ENCODE assay signal across 12 cellular contexts in genomic region chr12:24852420-24852819, GRCh38.
DNase-seq lines count a peak whose midpoint lies in the region; ATAC-seq, FAIRE-seq and TF ChIP-seq lines count a peak whose summit lies in the region.
"Had no signal": no experiment of that assay in that cellular context is flagged by ENCODE, and none has a peak within 500 bp of the region (broad histone marks: within the 10 kb centered on the region; RNA-seq: fewer than 3 reads in every experiment).

No MANE protein-coding gene starts in this region.

- FAIRE-seq in kidney (lab: Jason Lieb, UNC), result peak; percentile 29

- H3K9me3 ChIP-seq in RWPE2 (ENCODE audit: severe bottlenecking) (no peaks in the 10 kb centered on the region), kidney (ENCODE audit: control insufficient read depth in 1 of 2, low read length in 2 of 2) (no peaks in the 10 kb centered on the region)
- H3K9me3 ChIP-seq: gastroesophageal sphincter had no signal

- ATAC-seq in RWPE2 (ENCODE audit: low read depth) (no peak), HG02678 (IDR thresholded peaks at IDR 0.05; ENCODE audit: unreplicated experiment) (no peak)
- ATAC-seq: gastroesophageal sphincter, natural killer cell had no signal

- intact Hi-C loops in kidney (cut with DNase I), result no loop called here

- H3K9ac ChIP-seq in kidney (ENCODE audit: low read length in 2 of 2), result no peak overlapping the region

- H3K4me3 ChIP-seq in AG09309 (ENCODE audit: control insufficient read depth, low read depth, low read length) (no peak overlapping the region), GM12864 (ENCODE audit: low read depth, low read length) (no peak overlapping the region), RWPE2 (ENCODE audit: severe bottlenecking) (no peak overlapping the region), kidney (ENCODE audit: low read length in 2 of 2) (no peak overlapping the region)
- H3K4me3 ChIP-seq: gastroesophageal sphincter had no signal

- DNase-seq in AG09309 (ENCODE audit: low read depth) (no peak), GM12864 (ENCODE audit: low read depth) (no peak), RWPE2 (ENCODE audit: low spot score) (no peak), kidney (no peak), NCI-H1417 treated with DMSO at 0.1 percent for 48 hours (lab: John Stamatoyannopoulos, UW) (no peak)
- DNase-seq in stimulated activated CD4-positive, alpha-beta T cell treated with anti-CD3 and anti-CD28 coated beads, Interleukin-1b, Interleukin-23, amount 100 ng/mL, for 48 hours, result no peak
- DNase-seq in stimulated activated CD4-positive, alpha-beta T cell treated with anti-CD3 and anti-CD28 coated beads, Interleukin-4, amount 100 ng/mL, for 1 hour, result no peak
- DNase-seq: activated CD4-positive, alpha-beta T cell treated with anti-CD3 and anti-CD28 coated beads, Interleukin-2, amount 50 U/mL, for 48 hours; aorta; natural killer cell had no signal

- TF ChIP-seq CTCF in AG09309 (IDR thresholded peaks at IDR 0.05; ENCODE audit: control insufficient read depth, insufficient read depth, low read depth, low read length, missing control alignments) (peak; percentile 14), GM12864 (IDR thresholded peaks at IDR 0.05; ENCODE audit: low read depth, low read length, missing control alignments) (peak; percentile 16), RWPE2 (IDR thresholded peaks at IDR 0.05; ENCODE audit: poor library complexity, severe bottlenecking) (peak; percentile 51), kidney (IDR thresholded peaks at IDR 0.05; ENCODE audit: borderline replicate concordance, extremely low read depth, insufficient read depth) (peak; percentile 7)

- H3K27ac ChIP-seq in RWPE2 (ENCODE audit: poor library complexity, severe bottlenecking) (no peak overlapping the region), kidney (ENCODE audit: low read depth in 2 of 2, low read length in 2 of 2) (no peak overlapping the region)
- H3K27ac ChIP-seq: gastroesophageal sphincter had no signal

- H3K36me3 ChIP-seq in RWPE2 (ENCODE audit: low read depth), result no peaks in the 10 kb centered on the region
- H3K36me3 ChIP-seq in kidney (ENCODE audit: control insufficient read depth in 1 of 2, insufficient read depth in 2 of 2, low read length in 2 of 2), result no peaks in the 10 kb centered on the region
- H3K36me3 ChIP-seq: gastroesophageal sphincter had no signal

- H3K4me1 ChIP-seq in RWPE2 (ENCODE audit: insufficient read depth, poor library complexity, severe bottlenecking) (no peaks in the 10 kb centered on the region), kidney (ENCODE audit: control insufficient read depth in 1 of 2, insufficient read depth in 1 of 2, low read depth in 1 of 2, low read length in 2 of 2) (no peaks in the 10 kb centered on the region)
- H3K4me1 ChIP-seq: gastroesophageal sphincter had no signal

- no peaks in the 10 kb centered on the region for H3K27me3 ChIP-seq in RWPE2 (ENCODE audit: insufficient read depth, poor library complexity, severe bottlenecking)
- H3K27me3 ChIP-seq: gastroesophageal sphincter had no signal
